Comparison of ENCODE assay signal across 1 cellular context in genomic region chr4:78864405-78865024, GRCh38.
TF ChIP-seq lines count a peak whose summit lies in the region.

No MANE protein-coding gene starts in this region.

TF ChIP-seq in HepG2, 621 proteins besides CTCF, POLR2A, EP300 and RAD21 (continued from another document):
- TF ChIP-seq MIER3 (CRISPR knock-in tag; IDR thresholded peaks at IDR 0.05; ENCODE audit: borderline replicate concordance) (no peak), TRAFD1 (CRISPR knock-in tag; IDR thresholded peaks at IDR 0.05; ENCODE audit: borderline replicate concordance) (no peak), ZMAT3 (CRISPR knock-in tag; conservative IDR thresholded peaks at IDR 0.05) (no peak), ZBTB39 (CRISPR knock-in tag; IDR thresholded peaks at IDR 0.05) (no peak), ARID5B (CRISPR knock-in tag; IDR thresholded peaks at IDR 0.05) (no peak), KDM4B (CRISPR knock-in tag; IDR thresholded peaks at IDR 0.05) (no peak), KAT8 (CRISPR knock-in tag; IDR thresholded peaks at IDR 0.05) (peak; percentile 29; the same call in 1 of the 2 replicates), ZHX2 (IDR thresholded peaks at IDR 0.05; ENCODE audit: low read depth) (no peak), ZHX2 (CRISPR knock-in tag; IDR thresholded peaks at IDR 0.05; ENCODE audit: borderline replicate concordance) (no peak), STAG1 (CRISPR knock-in tag; IDR thresholded peaks at IDR 0.05) (peak; percentile 84), ARID3A (IDR thresholded peaks at IDR 0.05; ENCODE audit: low read depth, low read length) (peak; percentile 74; the same call in 1 of the 2 replicates), TEF (CRISPR knock-in tag; IDR thresholded peaks at IDR 0.05) (no peak), ELF4 (CRISPR knock-in tag; IDR thresholded peaks at IDR 0.05; ENCODE audit: borderline replicate concordance) (no peak), HNRNPK (IDR thresholded peaks at IDR 0.05; ENCODE audit: low read depth, low read length, poor library complexity, severe bottlenecking) (no peak), ZNF362 (CRISPR knock-in tag; IDR thresholded peaks at IDR 0.05; ENCODE audit: borderline replicate concordance) (peak; percentile 91)
TF ChIP-seq in HepG2: peak in this region for 10.
